Comparison of ENCODE assay signal across 1 cellular context in the genomic region with DNA sequence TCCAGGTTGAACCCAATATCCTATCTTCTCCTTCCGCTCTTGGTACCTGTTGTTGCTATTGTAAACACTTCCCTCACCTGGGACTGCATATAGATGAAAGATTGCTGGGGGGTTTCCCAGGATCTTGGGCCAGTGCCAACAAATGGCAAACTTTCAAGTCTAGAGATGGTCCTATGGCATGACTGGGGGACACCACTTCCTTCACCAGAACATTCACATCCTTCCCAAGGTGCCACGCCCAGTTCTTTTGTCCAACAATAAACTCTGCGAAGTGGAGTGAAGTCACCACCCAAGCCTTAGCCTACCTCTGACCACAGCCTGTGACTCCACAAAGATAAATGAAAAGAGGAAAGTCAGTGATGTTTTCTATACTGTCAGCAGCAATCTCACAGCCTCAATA.
TF ChIP-seq lines count a peak whose summit lies in the region.

No MANE protein-coding gene starts in this region.

TF ChIP-seq in HEK293T, 16 proteins besides CTCF, POLR2A, EP300 and RAD21 (continued from another document):
- TF ChIP-seq ZNF384 (IDR thresholded peaks at IDR 0.05), result no peak
- TF ChIP-seq LEF1 (IDR thresholded peaks at IDR 0.05; ENCODE audit: borderline replicate concordance), result no peak
- TF ChIP-seq L3MBTL2 (conservative IDR thresholded peaks at IDR 0.05), result no peak
